In genomic region chr7:143205560-143206293, GRCh38 we compare ENCODE assay signal across 9 cellular contexts. TPM values are rescaled to one million over a fixed set of nuclear protein-coding genes. Genes with fewer than 3 reads are reported as not detected.
A peak's percentile ranks its signal among the peaks of the same experiment; 100 is the strongest.
DNase-seq lines count a peak whose midpoint lies in the region; ATAC-seq and TF ChIP-seq lines count a peak whose summit lies in the region.
"Had no signal": no experiment of that assay in that cellular context is flagged by ENCODE, and none has a peak within 500 bp of the region (broad histone marks: within the 10 kb centered on the region; RNA-seq: fewer than 3 reads in every experiment).

No MANE protein-coding gene starts in this region.

- CTCF ChIA-PET in WTC11 (lab: Charles Lee), result interaction anchor here (1.3 kb wide), 1 partner anchor 10 kb away, joined by 11 read pairs; no protein-coding TSS in a partner anchor

- intact Hi-C loops in CD14-positive monocyte (cut with micrococcal nuclease), result loop anchor here in 1 of 2 donors (5.0 kb wide), 2 partner anchors 78 to 348 kb away; partner anchors contain the start of gene EPHB6
- intact Hi-C loops in prostate gland (cut with DNase I), result no loop called here

- no peak for TF ChIP-seq POLR2A in prostate gland (IDR thresholded peaks at IDR 0.05)

- H3K27me3 Mint-ChIP-seq in CD14-positive monocyte (ENCODE audit: low read depth in 3 of 3) (peaks cover 0 to 3% (median 3%) of the 10 kb centered on the region in 3 donors), WTC11 (ENCODE audit: low read depth) (no peaks in the 10 kb centered on the region), type B pancreatic cell (peaks cover 8% of the 10 kb centered on the region)

- peaks cover 0 to 5% (median 0%) of the 10 kb centered on the region in 7 donors for H3K9me3 Mint-ChIP-seq in CD14-positive monocyte
- no peaks in the 10 kb centered on the region for H3K9me3 Mint-ChIP-seq in WTC11
- no peaks in the 10 kb centered on the region for H3K9me3 Mint-ChIP-seq in type B pancreatic cell

- H3K36me3 Mint-ChIP-seq in CD14-positive monocyte (peaks cover 2 to 5% of the 10 kb centered on the region in 2 donors), WTC11 (no peaks in the 10 kb centered on the region), type B pancreatic cell (no peaks in the 10 kb centered on the region)

- no peaks in the 10 kb centered on the region for H3K9me3 ChIP-seq in prostate gland

- H3K27ac Mint-ChIP-seq in CD14-positive monocyte (peak overlapping the region; percentile 58 to 94 (median 90)), WTC11 (no peak overlapping the region), type B pancreatic cell (no peak overlapping the region)

- DNase-seq in CD14-positive monocyte (ENCODE audit: low spot score) (peak; percentile 83), T-helper 22 cell (ENCODE audit: low read depth) (peak; percentile 1), putamen (ENCODE audit: low spot score) (peak; percentile 34), WTC11 (ENCODE audit: low spot score) (no peak), prostate gland (ENCODE audit: low spot score) (no peak), type B pancreatic cell (ENCODE audit: extremely low spot score, unreplicated experiment) (no peak)

- WGBS in prostate gland, result 72% methylated on average over 13 of the region's 13 CpGs

- ATAC-seq in GM19023 (IDR thresholded peaks at IDR 0.05; ENCODE audit: unreplicated experiment), result peak; percentile 63
- ATAC-seq in HG03135 (IDR thresholded peaks at IDR 0.05; ENCODE audit: unreplicated experiment), result peak; percentile 58
- ATAC-seq in WTC11, result no peak
- ATAC-seq: left colon had no signal

- TF ChIP-seq CTCF in CD14-positive monocyte (IDR thresholded peaks at IDR 0.05), result no peak
- TF ChIP-seq CTCF in WTC11 (IDR thresholded peaks at IDR 0.05), result no peak
- no peak for TF ChIP-seq CTCF in prostate gland (IDR thresholded peaks at IDR 0.05)
- TF ChIP-seq CTCF in type B pancreatic cell (conservative IDR thresholded peaks at IDR 0.05), result no peak

- no peak overlapping the region for H3K4me3 ChIP-seq in prostate gland

- H3K27me3 ChIP-seq in prostate gland (replicated peaks; ENCODE audit: insufficient read depth), result no peaks in the 10 kb centered on the region

- no peak overlapping the region for H3K27ac ChIP-seq in prostate gland

- no peaks in the 10 kb centered on the region for H3K4me1 ChIP-seq in prostate gland (replicated peaks)

- H3K4me3 Mint-ChIP-seq in CD14-positive monocyte (peak overlapping the region; percentile 67 to 85), WTC11 (no peak overlapping the region), type B pancreatic cell (no peak overlapping the region)

- H3K36me3 ChIP-seq in prostate gland, result no peaks in the 10 kb centered on the region

- POLR2A ChIA-PET in WTC11 (lab: Charles Lee), result no interaction called here

- H3K4me1 Mint-ChIP-seq in CD14-positive monocyte (peaks cover 44% of the 10 kb centered on the region), WTC11 (0 out of 2 replicates have a peak, but pooled peaks cover 4% of the 10 kb centered on the region), type B pancreatic cell (ENCODE audit: unreplicated experiment) (no peaks in the 10 kb centered on the region)

TF ChIP-seq in WTC11, 78 proteins besides CTCF, POLR2A, EP300 and RAD21 (continues in another document):
- no peak for TF ChIP-seq FOXK1 (CRISPR knock-in tag; IDR thresholded peaks at IDR 0.05)
- no peak for TF ChIP-seq NFATC4 (CRISPR knock-in tag; IDR thresholded peaks at IDR 0.05)
- TF ChIP-seq NFE2L1 (CRISPR knock-in tag; IDR thresholded peaks at IDR 0.05), result no peak
- TF ChIP-seq ZNF396 (CRISPR knock-in tag; IDR thresholded peaks at IDR 0.05; ENCODE audit: borderline replicate concordance), result no peak
- TF ChIP-seq TEAD4 (CRISPR knock-in tag; IDR thresholded peaks at IDR 0.05), result no peak
- no peak for TF ChIP-seq EMX1 (CRISPR knock-in tag; IDR thresholded peaks at IDR 0.05)
- no peak for TF ChIP-seq RORB (CRISPR knock-in tag; IDR thresholded peaks at IDR 0.05)
- no peak for TF ChIP-seq ZNF425 (CRISPR knock-in tag; conservative IDR thresholded peaks at IDR 0.05)
- no peak for TF ChIP-seq CBFB (CRISPR knock-in tag; IDR thresholded peaks at IDR 0.05; ENCODE audit: low read depth)
- no peak for TF ChIP-seq STAT6 (CRISPR knock-in tag; conservative IDR thresholded peaks at IDR 0.05; ENCODE audit: low read depth)
- TF ChIP-seq TEAD1 (CRISPR knock-in tag; IDR thresholded peaks at IDR 0.05), result no peak
- no peak for TF ChIP-seq CREB1 (CRISPR knock-in tag; IDR thresholded peaks at IDR 0.05)
- TF ChIP-seq ESRRA (CRISPR knock-in tag; IDR thresholded peaks at IDR 0.05; ENCODE audit: borderline replicate concordance), result no peak
- TF ChIP-seq NR2C2 (CRISPR knock-in tag; IDR thresholded peaks at IDR 0.05), result no peak
- TF ChIP-seq USF2 (CRISPR knock-in tag; IDR thresholded peaks at IDR 0.05), result no peak
- TF ChIP-seq FOXP1 (CRISPR knock-in tag; IDR thresholded peaks at IDR 0.05; ENCODE audit: borderline replicate concordance), result no peak

RNA-seq across cellular contexts. Expression of gene TAS2R40, which starts 16.1 kb away (rescaled TPM):
- under 1 TPM in 1 of 2 donors, not detected in 1; 0.54 TPM for polyA plus RNA-seq in CD14-positive monocyte
- total RNA-seq in WTC11 (2021) (not detected in 3 replicates), prostate gland (not detected), type B pancreatic cell (ENCODE audit: low replicate concordance) (not detected in 2 replicates)
- total RNA-seq: left colon had no signal

RNA-seq across cellular contexts. Expression of gene TAS2R39, which starts 22.5 kb away (rescaled TPM):
- polyA plus RNA-seq in CD14-positive monocyte, result not detected
- total RNA-seq in WTC11 (2021) (not detected in 3 replicates), prostate gland (not detected), type B pancreatic cell (ENCODE audit: low replicate concordance) (not detected in 2 replicates)
- total RNA-seq: left colon had no signal

RNA-seq across cellular contexts. Expression of gene GSTK1, which starts 57.5 kb away (rescaled TPM):
- polyA plus RNA-seq in CD14-positive monocyte, result 100 to 1,000 TPM; 413 to 427 TPM
- total RNA-seq in WTC11 (2021) (30.1 to 40.1 TPM (median 37.7 TPM) in 3 replicates), prostate gland (100 to 1,000 TPM; 134 to 153 TPM), type B pancreatic cell (ENCODE audit: low replicate concordance) (110 and 155 TPM in 2 replicates)

Comparison
In these comparisons a context has a peak if more than half of its experiments do, and no peak if none do; other contexts are left out.
1. DNase-seq: peak in CD14-positive monocyte (single experiment), T-helper 22 cell (single experiment) and putamen (single experiment); none in WTC11 (single experiment), prostate gland (single experiment) and type B pancreatic cell (single experiment).
2. H3K27ac Mint-ChIP-seq: peak in CD14-positive monocyte (7 of 7); none in WTC11 (single experiment) and type B pancreatic cell (single experiment).
3. H3K4me3 Mint-ChIP-seq: peak in CD14-positive monocyte (2 of 2); none in WTC11 (single experiment) and type B pancreatic cell (single experiment).